ENCODE assay signal across 18 cellular contexts in the genomic region with DNA sequence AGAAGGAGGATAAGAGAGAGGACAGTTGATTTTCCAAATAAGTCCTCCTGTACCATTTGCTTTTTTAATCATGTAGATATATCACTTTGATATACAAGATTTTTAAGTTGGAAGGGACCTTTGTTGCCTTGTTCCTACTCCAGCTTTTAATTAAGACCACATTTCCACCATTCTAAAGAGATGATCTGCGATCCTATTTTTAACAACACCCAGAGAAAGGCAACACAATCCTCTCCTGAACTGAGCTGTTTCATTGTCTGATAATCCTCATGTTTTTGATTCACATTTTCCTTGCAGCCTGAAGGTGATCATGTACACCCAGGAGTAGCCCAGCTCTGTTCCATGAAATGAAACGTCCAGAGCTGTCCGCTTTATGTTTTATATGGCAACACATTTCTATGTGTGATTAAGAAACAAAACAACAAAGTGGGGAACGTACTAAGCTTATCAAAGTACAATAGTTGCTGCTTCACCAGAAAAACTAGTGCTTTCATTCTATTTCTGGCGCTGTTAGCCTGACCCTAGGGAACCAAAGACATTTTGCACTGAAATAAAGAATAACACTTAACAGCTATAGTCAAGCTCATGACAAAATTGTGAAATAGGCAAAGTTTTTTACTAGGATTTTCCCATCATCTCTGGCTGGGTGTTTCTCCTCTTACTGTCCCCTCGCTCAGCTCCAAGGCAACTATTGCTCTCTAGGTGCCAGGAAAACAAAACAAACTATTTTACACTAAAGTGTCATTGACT. TPM values are rescaled to one million over a fixed set of nuclear protein-coding genes. Genes with fewer than 3 reads are reported as not detected.
DNase-seq lines count a peak whose midpoint lies in the region; ATAC-seq and TF ChIP-seq lines count a peak whose summit lies in the region.
"Had no signal": no experiment of that assay in that cellular context is flagged by ENCODE, and none has a peak within 500 bp of the region (broad histone marks: within the 10 kb centered on the region; RNA-seq: fewer than 3 reads in every experiment).

No MANE protein-coding gene starts in this region.

- intact Hi-C loops in Right ventricle myocardium inferior (cut with DNase I) = loop anchor here (5.0 kb wide), 1 partner anchor 146 kb away; the partner anchor contains the start of gene REV3L
- intact Hi-C loops in cardiac septum (cut with DNase I) = loop anchor here (5.0 kb wide), 1 partner anchor 146 kb away; the partner anchor contains the start of gene REV3L
- intact Hi-C loops in Right ventricle myocardium superior (cut with DNase I) = no loop called here

- no peaks in the 10 kb centered on the region for H3K27me3 Mint-ChIP-seq in T-cell
- H3K27me3 Mint-ChIP-seq: activated CD8-positive, alpha-beta memory T cell treated with anti-CD3 and anti-CD28 coated beads, Interleukin-2, amount 10 ng/mL, durations not matched to agents 7 days and 5 days had no signal

- H3K36me3 ChIP-seq in parathyroid adenoma (ENCODE audit: control insufficient read depth, insufficient read depth, low read length) = no peaks in the 10 kb centered on the region

- H3K27ac Mint-ChIP-seq in T-cell = no peak overlapping the region
- H3K27ac Mint-ChIP-seq: activated CD8-positive, alpha-beta memory T cell treated with anti-CD3 and anti-CD28 coated beads, Interleukin-2, amount 10 ng/mL, durations not matched to agents 7 days and 5 days had no signal

- no peak overlapping the region for H3K4me3 Mint-ChIP-seq in T-cell
- H3K4me3 Mint-ChIP-seq: activated CD8-positive, alpha-beta memory T cell treated with anti-CD3 and anti-CD28 coated beads, Interleukin-2, amount 10 ng/mL, durations not matched to agents 7 days and 5 days had no signal

- H3K9me3 Mint-ChIP-seq in T-cell = peaks cover 0 to 9% (median 6%) of the 10 kb centered on the region in 3 donors

- H3K79me2 ChIP-seq in parathyroid adenoma = no peaks in the 10 kb centered on the region

- CTCF ChIA-PET in T-cell (lab: Charles Lee) = no interaction called here

- H3K9me3 ChIP-seq in parathyroid adenoma (ENCODE audit: control insufficient read depth, low read length) = no peaks in the 10 kb centered on the region

- no peaks in the 10 kb centered on the region for H3K4me1 Mint-ChIP-seq in T-cell
- H3K4me1 Mint-ChIP-seq: activated CD8-positive, alpha-beta memory T cell treated with anti-CD3 and anti-CD28 coated beads, Interleukin-2, amount 10 ng/mL, durations not matched to agents 7 days and 5 days had no signal

- ATAC-seq in Right ventricle myocardium inferior (peak; percentile 58), Right ventricle myocardium superior (ENCODE audit: poor library complexity) (peak; percentile 54), HG03460 (IDR thresholded peaks at IDR 0.05; ENCODE audit: unreplicated experiment) (no peak), T-cell (replicated peaks in 1 of 4) (no peak), GM21423 (IDR thresholded peaks at IDR 0.05; ENCODE audit: unreplicated experiment) (no peak)
- ATAC-seq: activated CD8-positive, alpha-beta memory T cell treated with anti-CD3 and anti-CD28 coated beads, Interleukin-2, amount 10 ng/mL, durations not matched to agents 7 days and 5 days had no signal

- TF ChIP-seq CTCF in parathyroid adenoma (IDR thresholded peaks at IDR 0.05) = no peak

- no peak overlapping the region for H3K4me3 ChIP-seq in parathyroid adenoma (ENCODE audit: low read depth, low read length)

- POLR2A ChIA-PET in T-cell (lab: Charles Lee) = no interaction called here

- H3K9ac ChIP-seq in parathyroid adenoma = no peak overlapping the region

- no peaks in the 10 kb centered on the region for H3K27me3 ChIP-seq in parathyroid adenoma (ENCODE audit: control insufficient read depth, insufficient read depth, low read length)

- DNase-seq in Right ventricle myocardium inferior (ENCODE audit: missing footprints) (no peak), cardiac septum (ENCODE audit: low spot score) (no peak), Right ventricle myocardium superior (no peak), T-cell (no peak)
- no peak for DNase-seq in activated CD4-positive, CD25-positive, alpha-beta regulatory T cell treated with anti-CD3 and anti-CD28 coated beads, Interleukin-2, amount 50 U/mL, for 72 hours
- DNase-seq: 8988T; activated CD8-positive, alpha-beta memory T cell treated with anti-CD3 and anti-CD28 coated beads, Interleukin-2, amount 10 ng/mL, durations not matched to agents 7 days and 5 days; activated naive CD4-positive, alpha-beta T cell treated with Interleukin-2 at 50 U/mL for 16 hours; cerebellar nuclear complex; COR-L47; KBM-7; midbrain; NCI-H1417; stimulated activated CD4-positive, alpha-beta T cell treated with anti-CD3 and anti-CD28 coated beads, Interleukin-2, amount 100 ng/mL, for 48 hours; SW 1271 had no signal

- H2AFZ ChIP-seq in parathyroid adenoma = no peak overlapping the region

- no peak overlapping the region for H3K27ac ChIP-seq in parathyroid adenoma

- peak overlapping the region; percentile 22 for H3K4me2 ChIP-seq in parathyroid adenoma (ENCODE audit: low read length)

- H3K4me1 ChIP-seq in parathyroid adenoma = no peaks in the 10 kb centered on the region

- H3K36me3 Mint-ChIP-seq in T-cell = peaks cover 13% of the 10 kb centered on the region

RNA-seq across cellular contexts. Expression of gene TRAF3IP2, which starts 22.6 kb away (rescaled TPM):
- total RNA-seq in Right ventricle myocardium inferior (11.0 TPM), cardiac septum (6.5 TPM), Right ventricle myocardium superior (10.0 TPM), T-cell (10 to 100 TPM; 13.8 to 21.8 (median 20.6) TPM)

Comparison
In these comparisons a context has a peak if more than half of its experiments do, and no peak if none do; other contexts are left out.
1. ATAC-seq: peak in Right ventricle myocardium inferior (single experiment) and Right ventricle myocardium superior (single experiment); none in HG03460 (single experiment), T-cell (0 of 4) and GM21423 (single experiment).